8 cellular contexts compared by ENCODE assay signal in the genomic region with DNA sequence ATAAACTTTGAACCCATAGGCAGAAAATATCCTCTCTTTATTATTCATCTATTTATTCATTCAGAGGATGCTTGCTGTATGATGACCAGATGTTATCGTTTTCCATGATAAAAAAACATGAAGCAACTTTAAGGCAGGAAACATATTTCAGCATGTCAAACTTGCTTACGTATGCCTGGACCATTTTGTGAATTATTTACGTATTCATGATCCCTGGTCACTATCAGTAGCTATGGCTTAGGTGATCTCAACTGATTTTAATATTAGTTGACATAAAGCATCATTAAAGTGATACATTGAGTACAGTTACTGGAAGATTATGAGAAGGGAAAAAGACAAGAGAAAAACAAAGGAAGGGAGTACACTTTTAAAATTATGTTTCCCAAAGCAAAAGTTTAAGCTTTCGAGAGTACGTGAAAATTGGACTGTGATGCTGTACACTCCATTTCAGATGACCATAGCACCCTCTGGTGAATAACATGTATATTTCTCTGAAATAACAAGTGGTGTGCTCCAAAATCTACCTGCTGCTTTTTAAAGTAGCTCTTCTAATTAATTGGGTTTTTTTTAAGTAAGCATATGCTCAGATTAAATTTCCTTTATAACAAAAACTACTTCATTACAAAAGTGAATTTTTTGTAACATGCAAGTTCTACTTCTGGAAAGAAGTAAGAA.
DNase-seq lines count a peak whose midpoint lies in the region; ATAC-seq and TF ChIP-seq lines count a peak whose summit lies in the region.

No MANE protein-coding gene starts in this region.

- H3K4me1 ChIP-seq in mesendoderm (ENCODE audit: control insufficient read depth, low read depth, low read length) = no peaks in the 10 kb centered on the region
- no peaks in the 10 kb centered on the region for H3K4me1 ChIP-seq in CD8-positive, alpha-beta T cell (ENCODE audit: insufficient read depth, low read length)

- H3K4me3 Mint-ChIP-seq in stimulated activated naive CD8-positive, alpha-beta T cell treated with anti-CD3 and anti-CD28 coated beads, Interleukin-15, amount 100 ng/mL, for 72 hours = no peak overlapping the region
- H3K4me3 Mint-ChIP-seq in CD8-positive, alpha-beta T cell = no peak overlapping the region

- no peak overlapping the region for H4K8ac ChIP-seq in mesendoderm (ENCODE audit: low read depth, low read length)

- DNase-seq in AG08395 (ENCODE audit: low spot score) (peak; percentile 49), LHCN-M2 (ENCODE audit: low read depth) (peak; percentile 24), cerebellar cortex (ENCODE audit: low spot score) (peak; percentile 55), mesendoderm (peak; percentile 5), NCI-H1436 (lab: John Stamatoyannopoulos, UW) (no peak), NCI-H446 treated with DMSO at 0.1 percent for 48 hours (lab: John Stamatoyannopoulos, UW) (no peak)
- no peak for DNase-seq in stimulated activated naive CD8-positive, alpha-beta T cell treated with anti-CD3 and anti-CD28 coated beads, Interleukin-15, amount 100 ng/mL, for 72 hours
- no peak for DNase-seq in CD8-positive, alpha-beta T cell

- no peaks in the 10 kb centered on the region for H3K4me1 Mint-ChIP-seq in stimulated activated naive CD8-positive, alpha-beta T cell treated with anti-CD3 and anti-CD28 coated beads, Interleukin-15, amount 100 ng/mL, for 72 hours
- H3K4me1 Mint-ChIP-seq in CD8-positive, alpha-beta T cell (ENCODE audit: low read depth) = no peaks in the 10 kb centered on the region

- H4K5ac ChIP-seq in mesendoderm (ENCODE audit: low read length) = no peak overlapping the region

- intact Hi-C loops in CD8-positive, alpha-beta T cell (cut with DNase I, micrococcal nuclease) = no loop called here

- no peak overlapping the region for H2BK120ac ChIP-seq in mesendoderm (ENCODE audit: low read depth, low read length)

- CTCF ChIA-PET in CD8-positive, alpha-beta T cell (lab: Charles Lee) = interaction anchor here (0.9 kb wide), 1 partner anchor 346 kb away, joined by 3 read pairs; no protein-coding TSS in a partner anchor

- POLR2A ChIA-PET in CD8-positive, alpha-beta T cell (lab: Charles Lee) = interaction anchor here (0.6 kb wide), 1 partner anchor 13 kb away, joined by 3 read pairs; no protein-coding TSS in a partner anchor

- no peak overlapping the region for H3K9ac ChIP-seq in mesendoderm (ENCODE audit: low read length)

- no peaks in the 10 kb centered on the region for H3K79me2 ChIP-seq in mesendoderm (ENCODE audit: control insufficient read depth, insufficient read depth, low read length)

- no peak overlapping the region for H2BK15ac ChIP-seq in mesendoderm (replicated peaks; ENCODE audit: low read depth)

- no peaks in the 10 kb centered on the region for H3K36me3 Mint-ChIP-seq in CD8-positive, alpha-beta T cell

- H3K56ac ChIP-seq in mesendoderm (ENCODE audit: low read length) = no peak overlapping the region

- no peak overlapping the region for H3K27ac Mint-ChIP-seq in stimulated activated naive CD8-positive, alpha-beta T cell treated with anti-CD3 and anti-CD28 coated beads, Interleukin-15, amount 100 ng/mL, for 72 hours
- H3K27ac Mint-ChIP-seq in CD8-positive, alpha-beta T cell = no peak overlapping the region

- no peaks in the 10 kb centered on the region for H3K27me3 Mint-ChIP-seq in stimulated activated naive CD8-positive, alpha-beta T cell treated with anti-CD3 and anti-CD28 coated beads, Interleukin-15, amount 100 ng/mL, for 72 hours
- H3K27me3 Mint-ChIP-seq in CD8-positive, alpha-beta T cell (ENCODE audit: low read depth) = no peaks in the 10 kb centered on the region

- no peak for TF ChIP-seq CTCF in CD8-positive, alpha-beta T cell (IDR thresholded peaks at IDR 0.05)

- no peaks in the 10 kb centered on the region for H3K27me3 ChIP-seq in mesendoderm (ENCODE audit: insufficient read depth, low read length, poor library complexity)
- no peaks in the 10 kb centered on the region for H3K27me3 ChIP-seq in CD8-positive, alpha-beta T cell (ENCODE audit: insufficient read depth, low read length)

- H3K23ac ChIP-seq in mesendoderm (ENCODE audit: low read length) = no peak overlapping the region

- no peaks in the 10 kb centered on the region for H3K9me3 Mint-ChIP-seq in stimulated activated naive CD8-positive, alpha-beta T cell treated with anti-CD3 and anti-CD28 coated beads, Interleukin-15, amount 100 ng/mL, for 72 hours
- no peaks in the 10 kb centered on the region for H3K9me3 Mint-ChIP-seq in CD8-positive, alpha-beta T cell

- H2BK5ac ChIP-seq in mesendoderm (ENCODE audit: low read length) = no peak overlapping the region

- H3K4ac ChIP-seq in mesendoderm (ENCODE audit: low read depth, low read length) = no peak overlapping the region

- no peak overlapping the region for H3K4me2 ChIP-seq in mesendoderm (ENCODE audit: low read length)

- H3K9me3 ChIP-seq in CD8-positive, alpha-beta T cell (ENCODE audit: low read length) = no peaks in the 10 kb centered on the region

- no peak overlapping the region for H3K4me3 ChIP-seq in mesendoderm (ENCODE audit: low read length)
- H3K4me3 ChIP-seq in CD8-positive, alpha-beta T cell (ENCODE audit: low read depth, low read length) = no peak overlapping the region

- H3K27ac ChIP-seq in mesendoderm (ENCODE audit: low read depth, low read length) = no peak overlapping the region
- no peak overlapping the region for H3K27ac ChIP-seq in CD8-positive, alpha-beta T cell (ENCODE audit: low read depth, low read length)

- H3K18ac ChIP-seq in mesendoderm (ENCODE audit: low read length) = no peak overlapping the region

- H3K36me3 ChIP-seq in mesendoderm (ENCODE audit: control insufficient read depth, insufficient read depth, low read length) = no peaks in the 10 kb centered on the region
- H3K36me3 ChIP-seq in CD8-positive, alpha-beta T cell (ENCODE audit: insufficient read depth, low read length) = no peaks in the 10 kb centered on the region

- no CpG with 5 or more reads among the region's 5 CpGs for WGBS in mesendoderm (ENCODE audit: extremely low coverage, insufficient coverage, low lambda C conversion rate)

- ATAC-seq in stimulated activated naive CD8-positive, alpha-beta T cell treated with anti-CD3 and anti-CD28 coated beads, Interleukin-15, amount 100 ng/mL, for 72 hours = no peak
- ATAC-seq in CD8-positive, alpha-beta T cell = no peak

- no peak overlapping the region for H2AK5ac ChIP-seq in mesendoderm (ENCODE audit: low read length)

- H3K79me1 ChIP-seq in mesendoderm (ENCODE audit: low read length) = no peaks in the 10 kb centered on the region

Comparison
In these comparisons a context has a peak if more than half of its experiments do, and no peak if none do; other contexts are left out.
1. DNase-seq: peak in AG08395 (single experiment), LHCN-M2 (single experiment), cerebellar cortex (single experiment) and mesendoderm (single experiment); none in NCI-H1436 (single experiment), NCI-H446 treated with DMSO at 0.1 percent for 48 hours (single experiment), stimulated activated naive CD8-positive, alpha-beta T cell treated with anti-CD3 and anti-CD28 coated beads, Interleukin-15, amount 100 ng/mL, for 72 hours (0 of 2) and CD8-positive, alpha-beta T cell (0 of 7).